17 cellular contexts compared by ENCODE assay signal in the genomic region with DNA sequence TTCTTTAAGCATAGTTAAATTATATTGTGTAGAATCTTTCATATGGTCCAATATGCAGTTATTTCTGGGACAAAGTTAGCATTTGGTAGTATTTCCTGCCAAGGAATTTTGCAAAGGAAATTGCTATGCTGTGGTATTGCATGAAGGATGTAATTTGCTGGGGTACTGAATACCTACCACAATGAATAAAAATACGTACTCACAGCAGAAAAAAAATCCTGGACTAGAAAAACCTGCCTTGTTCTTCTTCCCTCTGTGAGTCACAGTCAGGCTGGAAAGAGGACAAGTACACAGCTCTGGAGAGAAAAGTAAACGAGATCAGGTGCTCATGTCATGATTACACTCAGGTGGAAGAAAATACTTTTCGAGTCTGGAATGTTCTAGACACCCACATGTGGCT.
DNase-seq lines count a peak whose midpoint lies in the region; ATAC-seq, FAIRE-seq and TF ChIP-seq lines count a peak whose summit lies in the region.
"Had no signal": no experiment of that assay in that cellular context is flagged by ENCODE, and none has a peak within 500 bp of the region (broad histone marks: within the 10 kb centered on the region; RNA-seq: fewer than 3 reads in every experiment).

No MANE protein-coding gene starts in this region.

- H3K27me3 Mint-ChIP-seq in H9 (ENCODE audit: low read depth) = no peaks in the 10 kb centered on the region

- H3K36me3 Mint-ChIP-seq in H9 (ENCODE audit: insufficient read depth in 1 of 3, low read depth in 3 of 3) = no peaks in the 10 kb centered on the region

- H3K56ac ChIP-seq in H9 (ENCODE audit: insufficient read length, low read depth, low read length) = no peak overlapping the region

- 35% methylated on average over 3 of the region's 3 CpGs for WGBS in liver
- WGBS in HepG2 (ENCODE audit: low lambda C conversion rate) = 3% methylated on average over 3 of the region's 3 CpGs
- WGBS in right lobe of liver (ENCODE audit: insufficient coverage, low coverage, low lambda C conversion rate, missing lambda C conversion rate) = 23% methylated on average over 3 of the region's 3 CpGs
- WGBS in H9 (ENCODE audit: extremely low coverage, insufficient read length, low lambda C conversion rate) = no CpG with 5 or more reads among the region's 3 CpGs

- H2AFZ ChIP-seq in HepG2 (ENCODE audit: low read length) (no peak overlapping the region), H9 (ENCODE audit: low read length) (no peak overlapping the region)

- no peak overlapping the region for H4K5ac ChIP-seq in H9 (ENCODE audit: insufficient read length, low read depth, low read length)

- no peak overlapping the region for H3K23ac ChIP-seq in H9 (ENCODE audit: insufficient read length, low read depth, low read length)

- no peak for TF ChIP-seq CTCF in liver (IDR thresholded peaks at IDR 0.05; ENCODE audit: low read depth, low read length, missing input control)
- TF ChIP-seq CTCF in HepG2 (CRISPR knock-in tag; IDR thresholded peaks at IDR 0.05) = no peak
- TF ChIP-seq CTCF in cardiac fibroblast (IDR thresholded peaks at IDR 0.05; ENCODE audit: low read depth, low read length) = no peak
- TF ChIP-seq CTCF in right lobe of liver (IDR thresholded peaks at IDR 0.05) = no peak
- no peak for TF ChIP-seq CTCF in H9 (conservative IDR thresholded peaks at IDR 0.05)

- H3K4me3 Mint-ChIP-seq in H9 = no peak overlapping the region
- H3K4me3 Mint-ChIP-seq: activated CD4-positive, alpha-beta memory T cell treated with anti-CD3 and anti-CD28 coated beads, Interleukin-2, amount 10 ng/mL, durations not matched to agents 7 days and 5 days had no signal

- no TSS peak for BruUV-seq in HepG2 (replicated peaks; lab: Mats Ljungman, UMichigan)

- FAIRE-seq in HepG2 (lab: Jason Lieb, UNC) = no peak

- CTCF ChIA-PET in HepG2 (lab: Yijun Ruan, JAX; ENCODE audit: low intra/inter-chr PET ratio, low total read pairs) = no interaction called here

- TF ChIP-seq EP300 in HepG2 (IDR thresholded peaks at IDR 0.05; ENCODE audit: low read depth in 2 of 2, low read length in 2 of 2) = no peak
- no peak for TF ChIP-seq EP300 in HepG2 (CRISPR knock-in tag; IDR thresholded peaks at IDR 0.05; ENCODE audit: borderline replicate concordance)

- DNase-seq in HepG2 (ENCODE audit: low spot score) (no peak), cardiac fibroblast (ENCODE audit: low read depth in 2 of 2) (peak; percentile 43 to 58), right lobe of liver (no peak), H9 (no peak), NCI-H82 treated with DMSO at 0.1 percent for 48 hours (lab: John Stamatoyannopoulos, UW; ENCODE audit: unreplicated experiment) (no peak)
- DNase-seq: activated CD4-positive, alpha-beta memory T cell treated with anti-CD3 and anti-CD28 coated beads, Interleukin-2, amount 10 ng/mL, durations not matched to agents 7 days and 5 days; DMS79; mesendoderm; NCI-H2081; spleen; stomach had no signal

- H4K20me1 ChIP-seq in HepG2 (ENCODE audit: insufficient read depth, low read length) = no peaks in the 10 kb centered on the region
- H4K20me1 ChIP-seq in H9 (ENCODE audit: control insufficient read depth, insufficient read depth, insufficient read length) = no peaks in the 10 kb centered on the region

- no peaks in the 10 kb centered on the region for H3K36me3 ChIP-seq in liver (ENCODE audit: control insufficient read depth in 4 of 4, insufficient read depth in 3 of 4, low read depth in 1 of 4, low read length in 3 of 4)
- H3K36me3 ChIP-seq in HepG2 (replicated peaks in 1 of 2; ENCODE audit: control insufficient read depth in 1 of 2, insufficient read depth in 2 of 2, low read length in 2 of 2) = no peaks in the 10 kb centered on the region
- H3K36me3 ChIP-seq in right lobe of liver = no peaks in the 10 kb centered on the region
- H3K36me3 ChIP-seq: neutrophil, SJSA1, spleen, stomach had no signal

- no peaks in the 10 kb centered on the region for H3K79me1 ChIP-seq in H9 (ENCODE audit: insufficient read depth, low read depth, low read length, poor library complexity, severe bottlenecking)

- H2BK12ac ChIP-seq in H9 (ENCODE audit: insufficient read length, low read depth, low read length) = no peak overlapping the region

- H3T11ph ChIP-seq in H9 (ENCODE audit: low read length) = no peak overlapping the region

- H3K9me3 ChIP-seq in liver (ENCODE audit: control insufficient read depth in 4 of 4, low read length in 3 of 4) (no peaks in the 10 kb centered on the region), HepG2 (ENCODE audit: low read length) (no peaks in the 10 kb centered on the region), right lobe of liver (no peaks in the 10 kb centered on the region), H9 (ENCODE audit: control insufficient read depth, low read depth, low read length) (no peaks in the 10 kb centered on the region)
- H3K9me3 ChIP-seq: neutrophil, SJSA1, spleen, stomach had no signal

- H3K9ac ChIP-seq in liver (ENCODE audit: low read depth in 1 of 2, low read length in 2 of 2) (no peak overlapping the region), HepG2 (ENCODE audit: insufficient read depth, low read depth, low read length) (no peak overlapping the region), H9 (ENCODE audit: extremely low read depth, insufficient read length, low read length) (no peak overlapping the region)

- ATAC-seq in HepG2 (no peak), right lobe of liver (peak; percentile 53 to 82 (median 58)), HG03520 (IDR thresholded peaks at IDR 0.05; ENCODE audit: unreplicated experiment) (no peak), HG03571 (IDR thresholded peaks at IDR 0.05; ENCODE audit: unreplicated experiment) (no peak)

- H2AK5ac ChIP-seq in H9 (ENCODE audit: insufficient read length, low read length) = no peak overlapping the region

- intact Hi-C loops in HepG2 (cut with micrococcal nuclease; ENCODE audit: unreplicated experiment) = no loop called here
- intact Hi-C loops in right lobe of liver (cut with DNase I) = no loop called here

- H3K27ac ChIP-seq in liver (ENCODE audit: low read depth in 1 of 2, low read length in 2 of 2) (no peak overlapping the region), HepG2 (ENCODE audit: extremely low read length, insufficient read depth, low read length) (no peak overlapping the region), right lobe of liver (no peak overlapping the region), H9 (ENCODE audit: insufficient read length, low read depth, low read length) (no peak overlapping the region)
- H3K27ac ChIP-seq: neutrophil, SJSA1, spleen had no signal

- TF ChIP-seq POLR2A in HepG2 (IDR thresholded peaks at IDR 0.05; ENCODE audit: insufficient read depth in 1 of 2, low read depth in 2 of 2, low read length in 2 of 2) (no peak), right lobe of liver (IDR thresholded peaks at IDR 0.05) (no peak)

- no peaks in the 10 kb centered on the region for H3K23me2 ChIP-seq in H9 (ENCODE audit: insufficient read length, low read depth, low read length, poor library complexity, severe bottlenecking)

- H4K91ac ChIP-seq in H9 (ENCODE audit: insufficient read length, low read depth, low read length) = no peak overlapping the region

- H3K4me1 ChIP-seq in liver (ENCODE audit: control insufficient read depth in 4 of 4, insufficient read depth in 4 of 4, low read length in 3 of 4) (peaks cover 0 to 5% (median 0%) of the 10 kb centered on the region in 4 donors), HepG2 (ENCODE audit: insufficient read depth, low read length) (no peaks in the 10 kb centered on the region), right lobe of liver (no peaks in the 10 kb centered on the region), H9 (ENCODE audit: insufficient read depth, low read length) (0 out of 2 replicates have a peak, but pooled peaks cover 2% of the 10 kb centered on the region)
- H3K4me1 ChIP-seq: SJSA1, spleen had no signal

- no peaks in the 10 kb centered on the region for H3K9me3 Mint-ChIP-seq in H9
- H3K9me3 Mint-ChIP-seq: activated CD4-positive, alpha-beta memory T cell treated with anti-CD3 and anti-CD28 coated beads, Interleukin-2, amount 10 ng/mL, durations not matched to agents 7 days and 5 days; activated T-helper 2 cell treated with anti-CD3 and anti-CD28 coated beads, Interferon-gamma antibody, Interleukin-2, Interleukin-4, amounts not matched to agents 10 μg/mL and 5 μg/mL and 100 μg/mL, durations not matched to agents 14 hours and 24 hours and 36 hours had no signal

- H3K4me1 Mint-ChIP-seq in H9 = peaks cover 6 to 7% of the 10 kb centered on the region in 2 experiments
- H3K4me1 Mint-ChIP-seq: activated CD4-positive, alpha-beta memory T cell treated with anti-CD3 and anti-CD28 coated beads, Interleukin-2, amount 10 ng/mL, durations not matched to agents 7 days and 5 days had no signal

- no peak overlapping the region for H4K8ac ChIP-seq in H9 (replicated peaks; ENCODE audit: insufficient read length, low read depth, low read length)

- H3K27ac Mint-ChIP-seq in H9 = no peak overlapping the region
- H3K27ac Mint-ChIP-seq: activated CD4-positive, alpha-beta memory T cell treated with anti-CD3 and anti-CD28 coated beads, Interleukin-2, amount 10 ng/mL, durations not matched to agents 7 days and 5 days; activated T-helper 2 cell treated with anti-CD3 and anti-CD28 coated beads, Interferon-gamma antibody, Interleukin-2, Interleukin-4, amounts not matched to agents 10 μg/mL and 5 μg/mL and 100 μg/mL, durations not matched to agents 14 hours and 24 hours and 36 hours had no signal

- no peak overlapping the region for H2BK20ac ChIP-seq in H9 (ENCODE audit: low read depth, low read length, poor library complexity, severe bottlenecking)

- in situ Hi-C loops in HepG2 (cut with HindIII; ENCODE audit: extremely low pct_ligation_motif_present, low pct_unique_long_range_greater_than_20kb) = loop anchor here (10.0 kb wide), 1 partner anchor 1092 kb away; no protein-coding TSS in a partner anchor

- H3K79me2 ChIP-seq in HepG2 (ENCODE audit: insufficient read depth, low read length) (no peaks in the 10 kb centered on the region), H9 (ENCODE audit: insufficient read depth, low read length) (no peaks in the 10 kb centered on the region)

- H3K14ac ChIP-seq in H9 (ENCODE audit: insufficient read depth, low read length) = no peak overlapping the region

- no peak overlapping the region for H3K4me2 ChIP-seq in HepG2 (ENCODE audit: low read depth, low read length)
- no peak overlapping the region for H3K4me2 ChIP-seq in H9 (ENCODE audit: insufficient read depth, insufficient read length, low read length)

- H3K4ac ChIP-seq in H9 (ENCODE audit: low read depth, low read length) = no peak overlapping the region

- no peak overlapping the region for H3K18ac ChIP-seq in H9 (ENCODE audit: insufficient read length, low read depth, low read length)

- no peak overlapping the region for H2BK5ac ChIP-seq in H9 (ENCODE audit: insufficient read length, low read length)

- H3K27me3 ChIP-seq in liver (ENCODE audit: control insufficient read depth in 4 of 4, insufficient read depth in 4 of 4, low read length in 3 of 4) (no peaks in the 10 kb centered on the region), HepG2 (ENCODE audit: control insufficient read depth in 1 of 2, insufficient read depth in 2 of 2, low read length in 2 of 2) (no peaks in the 10 kb centered on the region), right lobe of liver (no peaks in the 10 kb centered on the region), H9 (ENCODE audit: insufficient read depth, low read length) (no peaks in the 10 kb centered on the region)
- H3K27me3 ChIP-seq: neutrophil, SJSA1, stomach had no signal

- TF ChIP-seq RAD21 in liver (IDR thresholded peaks at IDR 0.05) = no peak
- no peak for TF ChIP-seq RAD21 in HepG2 (CRISPR knock-in tag; IDR thresholded peaks at IDR 0.05)

- POLR2A ChIA-PET in HepG2 (lab: Yijun Ruan, JAX) = no interaction called here

- H2BK15ac ChIP-seq in H9 (ENCODE audit: low read depth, low read length) = no peak overlapping the region

- no peak overlapping the region for H3K4me3 ChIP-seq in liver (ENCODE audit: low read depth in 1 of 3, low read length in 3 of 3)
- no peak overlapping the region for H3K4me3 ChIP-seq in HepG2 (replicated peaks in 1 of 3; ENCODE audit: insufficient read depth in 1 of 3, low read depth in 2 of 3, low read length in 3 of 3)
- H3K4me3 ChIP-seq in cardiac fibroblast (replicated peaks in 1 of 2; ENCODE audit: low read depth in 2 of 2, low read length in 2 of 2) = no peak overlapping the region
- H3K4me3 ChIP-seq in right lobe of liver = no peak overlapping the region
- H3K4me3 ChIP-seq: SJSA1, spleen, stomach had no signal

- H2BK120ac ChIP-seq in H9 (ENCODE audit: low read depth, low read length, poor library complexity, severe bottlenecking) = no peak overlapping the region

Comparison
In these comparisons a context has a peak if more than half of its experiments do, and no peak if none do; other contexts are left out.
1. ATAC-seq: peak in right lobe of liver (4 of 4); none in HepG2 (single experiment), HG03520 (single experiment) and HG03571 (single experiment).
2. DNase-seq: peak in cardiac fibroblast (2 of 2); none in HepG2 (single experiment), right lobe of liver (0 of 3), H9 (single experiment) and NCI-H82 treated with DMSO at 0.1 percent for 48 hours (single experiment).